In the genomic region with DNA sequence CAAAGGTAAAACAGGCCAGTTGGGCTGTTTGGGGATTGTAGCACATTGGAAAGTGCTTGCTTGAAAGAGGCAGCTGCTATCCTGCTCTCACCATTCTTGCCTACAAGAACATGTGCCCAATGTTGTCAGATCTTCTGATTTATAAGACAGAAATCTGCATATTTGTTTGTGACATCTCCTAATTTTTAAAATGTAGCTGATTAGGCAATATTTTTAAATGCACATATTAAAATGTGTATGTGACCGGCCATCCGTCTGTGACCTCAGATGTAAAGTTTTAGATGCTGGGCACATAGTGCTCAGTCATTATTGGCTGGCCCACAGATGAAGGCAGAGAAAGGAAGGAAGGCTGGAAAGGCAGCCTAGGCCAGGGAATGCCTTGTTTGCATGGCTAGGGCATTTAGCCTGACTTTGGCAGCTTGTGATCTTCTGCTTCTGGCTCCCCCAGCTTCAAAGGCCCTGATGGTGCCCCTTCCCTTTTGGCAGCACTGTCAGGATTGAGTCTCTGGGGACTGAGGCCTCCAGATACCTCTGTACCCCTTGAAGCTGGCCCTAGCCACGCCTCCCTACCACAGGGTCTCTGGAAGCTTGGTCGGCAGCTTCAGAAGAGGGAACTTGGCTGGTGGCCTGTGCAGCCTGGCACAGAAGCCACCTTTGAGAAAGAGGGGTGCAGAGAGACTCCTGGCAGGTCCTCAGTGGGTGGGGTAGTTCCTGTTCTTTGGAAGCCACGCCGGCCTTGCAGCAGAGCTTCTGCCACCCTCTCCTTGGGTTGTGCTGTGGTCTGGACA, we compare ENCODE assay signal across 30 cellular contexts. TPM values are rescaled to one million over a fixed set of nuclear protein-coding genes. Genes with fewer than 3 reads are reported as not detected.
DNase-seq lines count a peak whose midpoint lies in the region; ATAC-seq, FAIRE-seq and TF ChIP-seq lines count a peak whose summit lies in the region.
"Had no signal": no experiment of that assay in that cellular context is flagged by ENCODE, and none has a peak within 500 bp of the region (broad histone marks: within the 10 kb centered on the region; RNA-seq: fewer than 3 reads in every experiment).

No MANE protein-coding gene starts in this region.

- ATAC-seq in A549: no peak
- no peak for ATAC-seq in CD8-positive, alpha-beta T cell
- ATAC-seq in naive thymus-derived CD8-positive, alpha-beta T cell: peak; percentile 53 to 60
- ATAC-seq in omental fat pad (ENCODE audit: low FRiP score): no peak
- ATAC-seq in GM18517 (IDR thresholded peaks at IDR 0.05; ENCODE audit: unreplicated experiment): no peak
- ATAC-seq in HG03520 (IDR thresholded peaks at IDR 0.05; ENCODE audit: unreplicated experiment): no peak
- ATAC-seq: activated T-cell treated with anti-CD3 and anti-CD28 coated beads, Interleukin-2, amount 50 U/mL, for 72 hours; gastroesophageal sphincter; lower lobe of right lung had no signal

- H3K36me3 ChIP-seq in CD8-positive, alpha-beta T cell (ENCODE audit: insufficient read depth, low read length): no peaks in the 10 kb centered on the region
- H3K36me3 ChIP-seq: cardiac muscle cell, lower lobe of right lung, transverse colon had no signal

- peak overlapping the region; percentile 28 for H3K27ac Mint-ChIP-seq in CD8-positive, alpha-beta T cell
- H3K27ac Mint-ChIP-seq in naive thymus-derived CD8-positive, alpha-beta T cell: peak overlapping the region in 8 of 10 donors; percentile 65 to 89 (median 73)
- H3K27ac Mint-ChIP-seq: activated CD4-positive, alpha-beta memory T cell treated with anti-CD3 and anti-CD28 coated beads, Interleukin-2, amount 10 ng/mL, durations not matched to agents 7 days and 5 days had no signal

- H3K27me3 ChIP-seq in CD8-positive, alpha-beta T cell (ENCODE audit: insufficient read depth, low read length): no peaks in the 10 kb centered on the region
- no peaks in the 10 kb centered on the region for H3K27me3 ChIP-seq in dorsolateral prefrontal cortex
- H3K27me3 ChIP-seq: cardiac muscle cell, gastroesophageal sphincter, transverse colon had no signal

- H3K4me2 ChIP-seq in A549: no peak overlapping the region

- POLR2A ChIA-PET in A549 (lab: Yijun Ruan, JAX): no interaction called here
- POLR2A ChIA-PET in CD8-positive, alpha-beta T cell (lab: Charles Lee): interaction anchor here (1.0 to 1.4 kb wide), 2 partner anchors 14 to 194 kb away, joined by 5 read pairs; a partner anchor contains a TSS
- POLR2A ChIA-PET in naive thymus-derived CD8-positive, alpha-beta T cell (lab: Charles Lee): interaction anchor here (0.8 kb wide), 1 partner anchor 18 kb away, joined by 3 read pairs; no protein-coding TSS in a partner anchor

- FAIRE-seq in A549 (lab: Jason Lieb, UNC): no peak
- FAIRE-seq: endometrium, G401.6, H1, kidney, RCC 7860 had no signal

- intact Hi-C loops in CD8-positive, alpha-beta T cell (cut with DNase I, micrococcal nuclease): no loop called here
- intact Hi-C loops in dorsolateral prefrontal cortex (cut with DNase I): no loop called here

- WGBS in A549 (ENCODE audit: missing lambda C conversion rate): 85% methylated on average over 6 of the region's 6 CpGs

- H3K4me3 Mint-ChIP-seq in CD8-positive, alpha-beta T cell: no peak overlapping the region
- H3K4me3 Mint-ChIP-seq in naive thymus-derived CD8-positive, alpha-beta T cell: peak overlapping the region in 4 of 10 donors; percentile 4 to 52 (median 17)
- H3K4me3 Mint-ChIP-seq: activated CD4-positive, alpha-beta memory T cell treated with anti-CD3 and anti-CD28 coated beads, Interleukin-2, amount 10 ng/mL, durations not matched to agents 7 days and 5 days; activated T-cell treated with anti-CD3 and anti-CD28 coated beads, Interleukin-2, amount 50 U/mL, for 72 hours had no signal

- H3K27me3 Mint-ChIP-seq in CD8-positive, alpha-beta T cell (ENCODE audit: low read depth): no peaks in the 10 kb centered on the region
- H3K27me3 Mint-ChIP-seq in naive thymus-derived CD8-positive, alpha-beta T cell: no peaks in the 10 kb centered on the region
- H3K27me3 Mint-ChIP-seq: activated CD4-positive, alpha-beta memory T cell treated with anti-CD3 and anti-CD28 coated beads, Interleukin-2, amount 10 ng/mL, durations not matched to agents 7 days and 5 days had no signal

- no peak overlapping the region for H3K4me3 ChIP-seq in A549
- H3K4me3 ChIP-seq in CD8-positive, alpha-beta T cell (ENCODE audit: low read depth, low read length): no peak overlapping the region
- H3K4me3 ChIP-seq in dorsolateral prefrontal cortex: no peak overlapping the region
- H3K4me3 ChIP-seq: cardiac muscle cell, gastroesophageal sphincter, lower lobe of right lung, transverse colon had no signal

- H3K4me1 Mint-ChIP-seq in CD8-positive, alpha-beta T cell (ENCODE audit: low read depth): peaks cover 77% of the 10 kb centered on the region
- H3K4me1 Mint-ChIP-seq in naive thymus-derived CD8-positive, alpha-beta T cell: peaks cover 44 to 76% (median 66%) of the 10 kb centered on the region in 4 donors
- H3K4me1 Mint-ChIP-seq: activated CD4-positive, alpha-beta memory T cell treated with anti-CD3 and anti-CD28 coated beads, Interleukin-2, amount 10 ng/mL, durations not matched to agents 7 days and 5 days had no signal

- no peak for TF ChIP-seq POLR2A in A549 (IDR thresholded peaks at IDR 0.05; ENCODE audit: low read length)

- TF ChIP-seq EP300 in A549 (IDR thresholded peaks at IDR 0.05): no peak

- TF ChIP-seq RAD21 in A549 (conservative IDR thresholded peaks at IDR 0.05 in 1 of 2, IDR thresholded peaks at IDR 0.05 in 1 of 2): no peak

- DNase-seq in A549 (ENCODE audit: low read depth in 1 of 2, low spot score in 1 of 2) (no peak), dorsolateral prefrontal cortex (no peak), omental fat pad (ENCODE audit: low spot score) (no peak), NCI-H2227 (lab: John Stamatoyannopoulos, UW; ENCODE audit: unreplicated experiment) (no peak)
- no peak for DNase-seq in CD8-positive, alpha-beta T cell
- no peak for DNase-seq in naive thymus-derived CD8-positive, alpha-beta T cell
- DNase-seq: activated CD4-positive, alpha-beta memory T cell treated with anti-CD3 and anti-CD28 coated beads, Interleukin-2, amount 10 ng/mL, durations not matched to agents 7 days and 5 days; activated CD4-positive, CD25-positive, alpha-beta regulatory T cell treated with anti-CD3 and anti-CD28 coated beads, Interleukin-2, amount 50 U/mL, for 72 hours; activated naive CD4-positive, alpha-beta T cell treated with Interleukin-2 at 50 U/mL for 16 hours; activated T-cell treated with anti-CD3 and anti-CD28 coated beads, Interleukin-2, amount 50 U/mL, for 72 hours; KG1; kidney; lower lobe of right lung; MM.1S; NCI-H146; NCI-H524 treated with DMSO at 0.1 percent for 48 hours; stimulated activated CD4-positive, alpha-beta T cell treated with anti-CD3 and anti-CD28 coated beads, Interleukin-12 subunit alpha, Interleukin-12 subunit beta, amount 100 ng/mL, for 4 hours; stimulated activated CD4-positive, alpha-beta T cell treated with anti-CD3 and anti-CD28 coated beads, Interleukin-4, amount 100 ng/mL, for 4 hours; stimulated activated naive CD4-positive, alpha-beta T cell; transverse colon had no signal

- H3K9me3 Mint-ChIP-seq in CD8-positive, alpha-beta T cell: no peaks in the 10 kb centered on the region
- no peaks in the 10 kb centered on the region for H3K9me3 Mint-ChIP-seq in naive thymus-derived CD8-positive, alpha-beta T cell
- H3K9me3 Mint-ChIP-seq: activated CD4-positive, alpha-beta memory T cell treated with anti-CD3 and anti-CD28 coated beads, Interleukin-2, amount 10 ng/mL, durations not matched to agents 7 days and 5 days; activated T-cell treated with anti-CD3 and anti-CD28 coated beads, Interleukin-2, amount 50 U/mL, for 72 hours had no signal

- H3K4me1 ChIP-seq in A549: 0 out of 3 replicates have a peak, but pooled peaks cover 2% of the 10 kb centered on the region
- peaks cover 41% of the 10 kb centered on the region for H3K4me1 ChIP-seq in CD8-positive, alpha-beta T cell (ENCODE audit: insufficient read depth, low read length)
- H3K4me1 ChIP-seq: lower lobe of right lung, transverse colon had no signal

- no peaks in the 10 kb centered on the region for H3K9me3 ChIP-seq in A549
- H3K9me3 ChIP-seq in CD8-positive, alpha-beta T cell (ENCODE audit: low read length): no peaks in the 10 kb centered on the region
- H3K9me3 ChIP-seq: gastroesophageal sphincter, lower lobe of right lung, transverse colon had no signal

- TF ChIP-seq CTCF in A549 (IDR thresholded peaks at IDR 0.05): no peak
- no peak for TF ChIP-seq CTCF in CD8-positive, alpha-beta T cell (IDR thresholded peaks at IDR 0.05)
- no peak for TF ChIP-seq CTCF in dorsolateral prefrontal cortex (IDR thresholded peaks at IDR 0.05 in 54 of 56, conservative IDR thresholded peaks at IDR 0.05 in 2 of 56; ENCODE audit: low read depth in 1 of 56, partially characterized antibody in 56 of 56)
- no peak for TF ChIP-seq CTCF in omental fat pad (IDR thresholded peaks at IDR 0.05)

- CTCF ChIA-PET in A549 (lab: Yijun Ruan, JAX): interaction anchor here (0.9 to 1.7 kb wide), 5 partner anchors 8 to 231 kb away, joined by 3 to 4 read pairs (median 4); no protein-coding TSS in a partner anchor
- CTCF ChIA-PET in CD8-positive, alpha-beta T cell (lab: Charles Lee): interaction anchor here (1.9 kb wide), 1 partner anchor 23 kb away, joined by 5 read pairs; no protein-coding TSS in a partner anchor

- H3K27ac ChIP-seq in A549 (no peak overlapping the region), dorsolateral prefrontal cortex (peak overlapping the region in 46 of 59 donors; percentile 13 to 73 (median 44))
- H3K27ac ChIP-seq in CD8-positive, alpha-beta T cell (ENCODE audit: low read depth, low read length): no peak overlapping the region
- H3K27ac ChIP-seq: cardiac muscle cell, gastroesophageal sphincter, lower lobe of right lung, transverse colon had no signal

- peaks cover 35% of the 10 kb centered on the region for H3K36me3 Mint-ChIP-seq in CD8-positive, alpha-beta T cell
- H3K36me3 Mint-ChIP-seq in naive thymus-derived CD8-positive, alpha-beta T cell: peaks cover 0 to 18% (median 0%) of the 10 kb centered on the region in 3 donors

RNA-seq across cellular contexts. Expression of a gene that starts 6.5 kb away (rescaled TPM):
- 1.1 and 2.0 TPM in 2 replicates for polyA plus RNA-seq in A549 (2011; rRNA removed)
- polyA plus RNA-seq in A549 (2012; cell fraction: cytosol; rRNA removed): 1.3 and 2.0 TPM in 2 replicates
- 7.7 and 7.8 TPM in 2 replicates for polyA plus RNA-seq in A549 (2012; cell fraction: nucleus; rRNA removed)
- polyA plus RNA-seq in A549 (2017; fragmentation: RNase III; extraction: RNeasy Plus Mini Kit Qiagen cat#74134 plus additional on column Dnase treatment): 3.6 to 5.2 TPM (median 4.6 TPM) in 3 replicates
- 1.7 and 2.4 TPM in 2 replicates for polyA minus RNA-seq in A549 (2011; rRNA and poly(A)+ RNA removed)
- total RNA-seq in CD8-positive, alpha-beta T cell: 10 to 100 TPM; 13.6 to 14.4 TPM
- 100 to 1,000 TPM in 109 of 120 experiments, 10 to 100 TPM in 11; 41.7 to 197 (median 132) TPM for total RNA-seq in dorsolateral prefrontal cortex
- 10 to 100 TPM; 25.7 to 26.6 TPM for total RNA-seq in naive thymus-derived CD8-positive, alpha-beta T cell
- 10 to 100 TPM in 1 of 3 donors, 1 to 10 TPM in 2; 5.2 to 13.5 (median 6.3) TPM for polyA plus RNA-seq in naive thymus-derived CD8-positive, alpha-beta T cell
- total RNA-seq in omental fat pad: 1 to 10 TPM; 2.0 to 3.9 (median 2.5) TPM

RNA-seq across cellular contexts. Expression of a gene that starts 46.7 kb away (rescaled TPM):
- not detected in 2 replicates for polyA plus RNA-seq in A549 (2011; rRNA removed)
- polyA plus RNA-seq in A549 (2012; cell fraction: cytosol; rRNA removed): not detected in 2 replicates
- polyA plus RNA-seq in A549 (2012; cell fraction: nucleus; rRNA removed): not detected in 2 replicates
- not detected in 3 replicates for polyA plus RNA-seq in A549 (2017; fragmentation: RNase III; extraction: RNeasy Plus Mini Kit Qiagen cat#74134 plus additional on column Dnase treatment)
- not detected in 2 replicates for polyA minus RNA-seq in A549 (2011; rRNA and poly(A)+ RNA removed)
- not detected for total RNA-seq in CD8-positive, alpha-beta T cell
- 1 to 10 TPM in 21 of 120 experiments, under 1 TPM in 53, not detected in 46; 0.23 to 3.2 (median 0.73) TPM for total RNA-seq in dorsolateral prefrontal cortex
- total RNA-seq in naive thymus-derived CD8-positive, alpha-beta T cell: under 1 TPM in 1 of 2 experiments, not detected in 1; 0.49 TPM
- not detected for polyA plus RNA-seq in naive thymus-derived CD8-positive, alpha-beta T cell
- total RNA-seq in omental fat pad: not detected
- total RNA-seq: activated CD4-positive, alpha-beta memory T cell treated with anti-CD3 and anti-CD28 coated beads, Interleukin-2, amount 10 ng/mL, durations not matched to agents 7 days and 5 days; gastroesophageal sphincter; HT-29; kidney; lower lobe of right lung; T-helper 1 cell treated with Interleukin-12 subunit alpha and Interleukin-12 subunit beta and Interleukin-4 antibody, amounts not matched to agents 30 ng/mL and 1 ng/mL, for 36 hours; transverse colon had no signal

RNA-seq across cellular contexts. Expression of a gene that starts 56.4 kb away (rescaled TPM):
- 0.53 and 0.58 TPM in 2 replicates for polyA plus RNA-seq in A549 (2011; rRNA removed)
- 0.40 and 0.47 TPM in 2 replicates for polyA plus RNA-seq in A549 (2012; cell fraction: cytosol; rRNA removed)
- polyA plus RNA-seq in A549 (2012; cell fraction: nucleus; rRNA removed): 0.84 and 1.4 TPM in 2 replicates
- 0.35 to 0.51 TPM (median 0.39 TPM) in 3 replicates for polyA plus RNA-seq in A549 (2017; fragmentation: RNase III; extraction: RNeasy Plus Mini Kit Qiagen cat#74134 plus additional on column Dnase treatment)
- 0.34 TPM in 1 of 2 replicates, not detected in the other for polyA minus RNA-seq in A549 (2011; rRNA and poly(A)+ RNA removed)
- 1 to 10 TPM; 1.2 TPM for total RNA-seq in CD8-positive, alpha-beta T cell
- total RNA-seq in dorsolateral prefrontal cortex: 10 to 100 TPM in 118 of 120 experiments, 1 to 10 TPM in 2; 6.5 to 34.6 (median 21.2) TPM
- 1 to 10 TPM; 2.7 to 3.3 TPM for total RNA-seq in naive thymus-derived CD8-positive, alpha-beta T cell
- 1 to 10 TPM in 1 of 3 donors, under 1 TPM in 2; 0.81 to 1.5 (median 0.98) TPM for polyA plus RNA-seq in naive thymus-derived CD8-positive, alpha-beta T cell
- 10 to 100 TPM in 2 of 4 donors, 1 to 10 TPM in 2; 7.7 to 18.0 (median 9.8) TPM for total RNA-seq in omental fat pad

Comparison
In these comparisons a context has a peak if more than half of its experiments do, and no peak if none do; other contexts are left out.
1. ATAC-seq: peak in naive thymus-derived CD8-positive, alpha-beta T cell (2 of 2); none in A549 (0 of 2), CD8-positive, alpha-beta T cell (single experiment), omental fat pad (single experiment), GM18517 (single experiment) and HG03520 (single experiment).
2. H3K27ac ChIP-seq: peak in dorsolateral prefrontal cortex (46 of 59); none in A549 (0 of 2) and CD8-positive, alpha-beta T cell (single experiment).